In the genomic region with DNA sequence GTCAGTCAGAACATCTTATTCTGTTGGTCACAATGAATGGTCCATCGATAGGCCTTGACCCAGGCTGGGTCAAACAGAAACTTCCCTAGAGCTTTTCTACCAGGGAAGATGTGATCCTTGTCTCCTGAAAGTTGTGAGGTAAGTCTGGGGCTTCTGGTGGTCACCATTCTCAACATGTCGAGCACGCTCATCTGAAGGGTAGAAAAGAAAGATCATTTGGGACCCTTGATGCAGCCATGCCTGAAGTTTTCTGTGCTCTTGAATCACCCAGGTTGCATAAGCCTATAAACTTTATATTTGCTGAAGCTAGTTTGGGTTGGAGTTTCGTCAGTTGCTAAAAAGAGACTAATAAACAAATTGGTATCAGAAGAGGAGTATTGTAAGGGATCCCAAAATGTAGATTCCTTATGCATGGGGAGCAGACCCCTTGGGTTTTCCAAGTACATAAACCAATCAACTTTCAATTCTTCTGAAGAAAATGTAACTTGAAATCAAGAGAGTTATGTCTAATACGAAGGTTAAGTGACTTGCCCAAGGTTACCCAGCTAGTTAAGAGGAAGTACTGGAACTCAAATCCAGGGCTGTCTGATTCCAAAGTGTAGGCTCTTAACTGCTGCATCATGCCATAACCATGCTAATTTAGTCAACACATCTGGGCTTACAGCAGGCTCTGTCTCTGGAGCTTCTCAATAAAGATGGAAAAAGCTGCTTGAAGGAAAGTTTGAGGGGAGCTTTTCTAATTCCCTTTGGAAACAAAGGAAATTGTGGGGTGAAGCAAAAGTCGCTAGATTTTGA, we compare ENCODE assay signal across 2 cellular contexts.
TF ChIP-seq lines count a peak whose summit lies in the region.

No MANE protein-coding gene starts in this region.

TF ChIP-seq in GM23338, 12 proteins besides CTCF, POLR2A, EP300 and RAD21 (continued from another document):
- TF ChIP-seq, protein P1, sequence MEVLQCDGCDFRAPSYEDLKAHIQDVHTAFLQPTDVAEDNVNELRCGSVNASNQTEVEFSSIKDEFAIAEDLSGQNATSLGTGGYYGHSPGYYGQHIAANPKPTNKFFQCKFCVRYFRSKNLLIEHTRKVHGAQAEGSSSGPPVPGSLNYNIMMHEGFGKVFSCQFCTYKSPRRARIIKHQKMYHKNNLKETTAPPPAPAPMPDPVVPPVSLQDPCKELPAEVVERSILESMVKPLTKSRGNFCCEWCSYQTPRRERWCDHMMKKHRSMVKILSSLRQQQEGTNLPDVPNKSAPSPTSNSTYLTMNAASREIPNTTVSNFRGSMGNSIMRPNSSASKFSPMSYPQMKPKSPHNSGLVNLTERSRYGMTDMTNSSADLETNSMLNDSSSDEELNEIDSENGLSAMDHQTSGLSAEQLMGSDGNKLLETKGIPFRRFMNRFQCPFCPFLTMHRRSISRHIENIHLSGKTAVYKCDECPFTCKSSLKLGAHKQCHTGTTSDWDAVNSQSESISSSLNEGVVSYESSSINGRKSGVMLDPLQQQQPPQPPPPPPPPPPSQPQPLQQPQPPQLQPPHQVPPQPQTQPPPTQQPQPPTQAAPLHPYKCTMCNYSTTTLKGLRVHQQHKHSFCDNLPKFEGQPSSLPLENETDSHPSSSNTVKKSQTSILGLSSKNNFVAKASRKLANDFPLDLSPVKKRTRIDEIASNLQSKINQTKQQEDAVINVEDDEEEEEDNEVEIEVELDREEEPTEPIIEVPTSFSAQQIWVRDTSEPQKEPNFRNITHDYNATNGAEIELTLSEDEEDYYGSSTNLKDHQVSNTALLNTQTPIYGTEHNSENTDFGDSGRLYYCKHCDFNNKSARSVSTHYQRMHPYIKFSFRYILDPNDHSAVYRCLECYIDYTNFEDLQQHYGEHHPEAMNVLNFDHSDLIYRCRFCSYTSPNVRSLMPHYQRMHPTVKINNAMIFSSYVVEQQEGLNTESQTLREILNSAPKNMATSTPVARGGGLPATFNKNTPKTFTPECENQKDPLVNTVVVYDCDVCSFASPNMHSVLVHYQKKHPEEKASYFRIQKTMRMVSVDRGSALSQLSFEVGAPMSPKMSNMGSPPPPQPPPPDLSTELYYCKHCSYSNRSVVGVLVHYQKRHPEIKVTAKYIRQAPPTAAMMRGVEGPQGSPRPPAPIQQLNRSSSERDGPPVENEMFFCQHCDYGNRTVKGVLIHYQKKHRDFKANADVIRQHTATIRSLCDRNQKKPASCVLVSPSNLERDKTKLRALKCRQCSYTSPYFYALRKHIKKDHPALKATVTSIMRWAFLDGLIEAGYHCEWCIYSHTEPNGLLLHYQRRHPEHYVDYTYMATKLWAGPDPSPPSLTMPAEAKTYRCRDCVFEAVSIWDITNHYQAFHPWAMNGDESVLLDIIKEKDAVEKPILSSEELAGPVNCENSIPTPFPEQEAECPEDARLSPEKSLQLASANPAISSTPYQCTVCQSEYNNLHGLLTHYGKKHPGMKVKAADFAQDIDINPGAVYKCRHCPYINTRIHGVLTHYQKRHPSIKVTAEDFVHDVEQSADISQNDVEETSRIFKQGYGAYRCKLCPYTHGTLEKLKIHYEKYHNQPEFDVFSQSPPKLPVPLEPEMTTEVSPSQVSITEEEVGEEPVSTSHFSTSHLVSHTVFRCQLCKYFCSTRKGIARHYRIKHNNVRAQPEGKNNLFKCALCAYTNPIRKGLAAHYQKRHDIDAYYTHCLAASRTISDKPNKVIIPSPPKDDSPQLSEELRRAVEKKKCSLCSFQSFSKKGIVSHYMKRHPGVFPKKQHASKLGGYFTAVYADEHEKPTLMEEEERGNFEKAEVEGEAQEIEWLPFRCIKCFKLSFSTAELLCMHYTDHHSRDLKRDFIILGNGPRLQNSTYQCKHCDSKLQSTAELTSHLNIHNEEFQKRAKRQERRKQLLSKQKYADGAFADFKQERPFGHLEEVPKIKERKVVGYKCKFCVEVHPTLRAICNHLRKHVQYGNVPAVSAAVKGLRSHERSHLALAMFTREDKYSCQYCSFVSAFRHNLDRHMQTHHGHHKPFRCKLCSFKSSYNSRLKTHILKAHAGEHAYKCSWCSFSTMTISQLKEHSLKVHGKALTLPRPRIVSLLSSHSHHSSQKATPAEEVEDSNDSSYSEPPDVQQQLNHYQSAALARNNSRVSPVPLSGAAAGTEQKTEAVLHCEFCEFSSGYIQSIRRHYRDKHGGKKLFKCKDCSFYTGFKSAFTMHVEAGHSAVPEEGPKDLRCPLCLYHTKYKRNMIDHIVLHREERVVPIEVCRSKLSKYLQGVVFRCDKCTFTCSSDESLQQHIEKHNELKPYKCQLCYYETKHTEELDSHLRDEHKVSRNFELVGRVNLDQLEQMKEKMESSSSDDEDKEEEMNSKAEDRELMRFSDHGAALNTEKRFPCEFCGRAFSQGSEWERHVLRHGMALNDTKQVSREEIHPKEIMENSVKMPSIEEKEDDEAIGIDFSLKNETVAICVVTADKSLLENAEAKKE (CRISPR knock-in tag; IDR thresholded peaks at IDR 0.05) = no peak
TF ChIP-seq in GM23338: peak in this region for 0.

TF ChIP-seq in H1, 55 proteins besides CTCF, POLR2A, EP300 and RAD21 (continued from another document):
- TF ChIP-seq, protein P2, sequence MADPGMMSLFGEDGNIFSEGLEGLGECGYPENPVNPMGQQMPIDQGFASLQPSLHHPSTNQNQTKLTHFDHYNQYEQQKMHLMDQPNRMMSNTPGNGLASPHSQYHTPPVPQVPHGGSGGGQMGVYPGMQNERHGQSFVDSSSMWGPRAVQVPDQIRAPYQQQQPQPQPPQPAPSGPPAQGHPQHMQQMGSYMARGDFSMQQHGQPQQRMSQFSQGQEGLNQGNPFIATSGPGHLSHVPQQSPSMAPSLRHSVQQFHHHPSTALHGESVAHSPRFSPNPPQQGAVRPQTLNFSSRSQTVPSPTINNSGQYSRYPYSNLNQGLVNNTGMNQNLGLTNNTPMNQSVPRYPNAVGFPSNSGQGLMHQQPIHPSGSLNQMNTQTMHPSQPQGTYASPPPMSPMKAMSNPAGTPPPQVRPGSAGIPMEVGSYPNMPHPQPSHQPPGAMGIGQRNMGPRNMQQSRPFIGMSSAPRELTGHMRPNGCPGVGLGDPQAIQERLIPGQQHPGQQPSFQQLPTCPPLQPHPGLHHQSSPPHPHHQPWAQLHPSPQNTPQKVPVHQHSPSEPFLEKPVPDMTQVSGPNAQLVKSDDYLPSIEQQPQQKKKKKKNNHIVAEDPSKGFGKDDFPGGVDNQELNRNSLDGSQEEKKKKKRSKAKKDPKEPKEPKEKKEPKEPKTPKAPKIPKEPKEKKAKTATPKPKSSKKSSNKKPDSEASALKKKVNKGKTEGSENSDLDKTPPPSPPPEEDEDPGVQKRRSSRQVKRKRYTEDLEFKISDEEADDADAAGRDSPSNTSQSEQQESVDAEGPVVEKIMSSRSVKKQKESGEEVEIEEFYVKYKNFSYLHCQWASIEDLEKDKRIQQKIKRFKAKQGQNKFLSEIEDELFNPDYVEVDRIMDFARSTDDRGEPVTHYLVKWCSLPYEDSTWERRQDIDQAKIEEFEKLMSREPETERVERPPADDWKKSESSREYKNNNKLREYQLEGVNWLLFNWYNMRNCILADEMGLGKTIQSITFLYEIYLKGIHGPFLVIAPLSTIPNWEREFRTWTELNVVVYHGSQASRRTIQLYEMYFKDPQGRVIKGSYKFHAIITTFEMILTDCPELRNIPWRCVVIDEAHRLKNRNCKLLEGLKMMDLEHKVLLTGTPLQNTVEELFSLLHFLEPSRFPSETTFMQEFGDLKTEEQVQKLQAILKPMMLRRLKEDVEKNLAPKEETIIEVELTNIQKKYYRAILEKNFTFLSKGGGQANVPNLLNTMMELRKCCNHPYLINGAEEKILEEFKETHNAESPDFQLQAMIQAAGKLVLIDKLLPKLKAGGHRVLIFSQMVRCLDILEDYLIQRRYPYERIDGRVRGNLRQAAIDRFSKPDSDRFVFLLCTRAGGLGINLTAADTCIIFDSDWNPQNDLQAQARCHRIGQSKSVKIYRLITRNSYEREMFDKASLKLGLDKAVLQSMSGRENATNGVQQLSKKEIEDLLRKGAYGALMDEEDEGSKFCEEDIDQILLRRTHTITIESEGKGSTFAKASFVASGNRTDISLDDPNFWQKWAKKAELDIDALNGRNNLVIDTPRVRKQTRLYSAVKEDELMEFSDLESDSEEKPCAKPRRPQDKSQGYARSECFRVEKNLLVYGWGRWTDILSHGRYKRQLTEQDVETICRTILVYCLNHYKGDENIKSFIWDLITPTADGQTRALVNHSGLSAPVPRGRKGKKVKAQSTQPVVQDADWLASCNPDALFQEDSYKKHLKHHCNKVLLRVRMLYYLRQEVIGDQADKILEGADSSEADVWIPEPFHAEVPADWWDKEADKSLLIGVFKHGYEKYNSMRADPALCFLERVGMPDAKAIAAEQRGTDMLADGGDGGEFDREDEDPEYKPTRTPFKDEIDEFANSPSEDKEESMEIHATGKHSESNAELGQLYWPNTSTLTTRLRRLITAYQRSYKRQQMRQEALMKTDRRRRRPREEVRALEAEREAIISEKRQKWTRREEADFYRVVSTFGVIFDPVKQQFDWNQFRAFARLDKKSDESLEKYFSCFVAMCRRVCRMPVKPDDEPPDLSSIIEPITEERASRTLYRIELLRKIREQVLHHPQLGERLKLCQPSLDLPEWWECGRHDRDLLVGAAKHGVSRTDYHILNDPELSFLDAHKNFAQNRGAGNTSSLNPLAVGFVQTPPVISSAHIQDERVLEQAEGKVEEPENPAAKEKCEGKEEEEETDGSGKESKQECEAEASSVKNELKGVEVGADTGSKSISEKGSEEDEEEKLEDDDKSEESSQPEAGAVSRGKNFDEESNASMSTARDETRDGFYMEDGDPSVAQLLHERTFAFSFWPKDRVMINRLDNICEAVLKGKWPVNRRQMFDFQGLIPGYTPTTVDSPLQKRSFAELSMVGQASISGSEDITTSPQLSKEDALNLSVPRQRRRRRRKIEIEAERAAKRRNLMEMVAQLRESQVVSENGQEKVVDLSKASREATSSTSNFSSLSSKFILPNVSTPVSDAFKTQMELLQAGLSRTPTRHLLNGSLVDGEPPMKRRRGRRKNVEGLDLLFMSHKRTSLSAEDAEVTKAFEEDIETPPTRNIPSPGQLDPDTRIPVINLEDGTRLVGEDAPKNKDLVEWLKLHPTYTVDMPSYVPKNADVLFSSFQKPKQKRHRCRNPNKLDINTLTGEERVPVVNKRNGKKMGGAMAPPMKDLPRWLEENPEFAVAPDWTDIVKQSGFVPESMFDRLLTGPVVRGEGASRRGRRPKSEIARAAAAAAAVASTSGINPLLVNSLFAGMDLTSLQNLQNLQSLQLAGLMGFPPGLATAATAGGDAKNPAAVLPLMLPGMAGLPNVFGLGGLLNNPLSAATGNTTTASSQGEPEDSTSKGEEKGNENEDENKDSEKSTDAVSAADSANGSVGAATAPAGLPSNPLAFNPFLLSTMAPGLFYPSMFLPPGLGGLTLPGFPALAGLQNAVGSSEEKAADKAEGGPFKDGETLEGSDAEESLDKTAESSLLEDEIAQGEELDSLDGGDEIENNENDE (IDR thresholded peaks at IDR 0.05; ENCODE audit: insufficient replicate concordance, low read length) = no peak
- TF ChIP-seq SIRT6 (IDR thresholded peaks at IDR 0.05; ENCODE audit: low read length) = no peak
